Comparison of ENCODE assay signal across 9 cellular contexts in the genomic region with DNA sequence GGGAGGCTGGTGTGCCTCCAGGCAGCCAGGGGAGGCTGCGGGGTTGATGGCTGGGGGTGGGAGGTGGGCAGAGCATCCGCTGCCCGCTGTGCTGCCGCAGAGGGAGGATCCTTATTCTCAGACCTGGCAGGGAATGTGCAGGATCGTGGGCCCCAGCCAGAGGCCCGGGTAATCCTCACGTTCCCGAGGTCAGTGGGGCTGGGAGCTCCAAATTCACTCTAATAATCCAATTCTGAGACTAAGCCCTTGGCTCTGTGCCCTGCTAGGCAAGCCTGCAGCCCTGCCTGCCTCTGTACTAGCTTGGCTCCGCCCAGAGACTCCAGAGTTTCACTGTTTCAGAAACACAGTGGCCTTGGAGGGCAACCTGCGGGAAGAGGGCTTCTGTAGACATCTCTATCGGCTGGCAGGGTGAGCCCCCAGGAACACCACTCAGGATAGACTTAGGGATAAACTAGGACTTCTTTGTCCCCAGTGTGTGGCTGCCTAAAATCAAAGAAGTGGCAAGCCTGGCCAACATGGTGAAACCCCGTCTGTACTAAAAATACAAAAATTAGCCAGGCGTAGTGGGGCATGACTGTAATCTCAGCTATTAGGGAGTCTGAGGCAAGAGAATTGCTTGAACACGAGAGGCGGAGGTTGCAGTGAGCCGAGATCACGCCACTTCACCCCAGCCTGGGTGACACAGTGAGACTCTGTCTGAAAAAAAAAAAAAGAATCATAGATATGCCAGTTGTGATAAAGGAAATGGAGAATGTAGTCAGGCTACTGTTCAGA. TPM values are rescaled to one million over a fixed set of nuclear protein-coding genes. Genes with fewer than 3 reads are reported as not detected.
DNase-seq lines count a peak whose midpoint lies in the region; ATAC-seq and TF ChIP-seq lines count a peak whose summit lies in the region.
"Had no signal": no experiment of that assay in that cellular context is flagged by ENCODE, and none has a peak within 500 bp of the region (broad histone marks: within the 10 kb centered on the region; RNA-seq: fewer than 3 reads in every experiment).

No MANE protein-coding gene starts in this region.

- no peak for TF ChIP-seq CTCF in nephron (IDR thresholded peaks at IDR 0.05; ENCODE audit: unreplicated experiment in 3 of 3)

- no peak overlapping the region for H3K27ac ChIP-seq in CD4-positive, alpha-beta memory T cell (ENCODE audit: low read depth, low read length)
- H3K27ac ChIP-seq: 22Rv1 had no signal

- no peaks in the 10 kb centered on the region for H3K27me3 Mint-ChIP-seq in nephron (ENCODE audit: low read depth)
- H3K27me3 Mint-ChIP-seq in CD4-positive, alpha-beta memory T cell, result peaks cover under 1 to 1% of the 10 kb centered on the region in 2 donors

- H3K4me1 Mint-ChIP-seq in nephron, result peaks cover 5% of the 10 kb centered on the region
- peaks cover 0 to 1% (median 0%) of the 10 kb centered on the region in 4 donors for H3K4me1 Mint-ChIP-seq in CD4-positive, alpha-beta memory T cell

- H3K4me1 ChIP-seq in CD4-positive, alpha-beta memory T cell (ENCODE audit: insufficient read depth, low read length), result no peaks in the 10 kb centered on the region

- no peak for TF ChIP-seq POLR2A in erythroblast (IDR thresholded peaks at IDR 0.05; ENCODE audit: low read length)

- H3K27ac Mint-ChIP-seq in nephron, result peak overlapping the region; percentile 82 to 87 (median 83)
- no peak overlapping the region for H3K27ac Mint-ChIP-seq in CD4-positive, alpha-beta memory T cell

- no peak overlapping the region for H3K4me3 Mint-ChIP-seq in nephron
- no peak overlapping the region for H3K4me3 Mint-ChIP-seq in CD4-positive, alpha-beta memory T cell

- H3K27me3 ChIP-seq in CD4-positive, alpha-beta memory T cell (ENCODE audit: insufficient read depth, low read length), result no peaks in the 10 kb centered on the region

- intact Hi-C loops in CD4-positive, alpha-beta memory T cell (cut with micrococcal nuclease), result no loop called here

- no peaks in the 10 kb centered on the region for H3K36me3 Mint-ChIP-seq in nephron (ENCODE audit: low read depth)
- no peaks in the 10 kb centered on the region for H3K36me3 Mint-ChIP-seq in CD4-positive, alpha-beta memory T cell

- no peaks in the 10 kb centered on the region for H3K9me3 Mint-ChIP-seq in nephron
- H3K9me3 Mint-ChIP-seq in CD4-positive, alpha-beta memory T cell, result no peaks in the 10 kb centered on the region

- no peaks in the 10 kb centered on the region for H3K36me3 ChIP-seq in CD4-positive, alpha-beta memory T cell (ENCODE audit: insufficient read depth, low read length)

- POLR2A ChIA-PET in CD4-positive, alpha-beta memory T cell (lab: Charles Lee; ENCODE audit: partially characterized antibody), result no interaction called here

- peak; percentile 69 for ATAC-seq in HG03432 (IDR thresholded peaks at IDR 0.05; ENCODE audit: unreplicated experiment)

- DNase-seq in DMS 273 (lab: John Stamatoyannopoulos, UW; ENCODE audit: unreplicated experiment) (peak; percentile 60), DMS 273 treated with DMSO at 0.1 percent for 48 hours (lab: John Stamatoyannopoulos, UW) (no peak), cerebellum (ENCODE audit: low spot score) (peak; percentile 49), NCI-H526 treated with DMSO at 0.1 percent for 48 hours (lab: John Stamatoyannopoulos, UW) (no peak), erythroblast (lab: John Stamatoyannopoulos, UW) (no peak)
- DNase-seq in CD4-positive, alpha-beta memory T cell, result no peak

- CTCF ChIA-PET in CD4-positive, alpha-beta memory T cell (lab: Charles Lee; ENCODE audit: partially characterized antibody), result interaction anchor here (1.1 kb wide), 1 partner anchor 21 kb away, joined by 3 read pairs; no protein-coding TSS in a partner anchor

- no peak overlapping the region for H3K4me3 ChIP-seq in CD4-positive, alpha-beta memory T cell (ENCODE audit: low read length in 2 of 2)

- H3K9me3 ChIP-seq in CD4-positive, alpha-beta memory T cell (ENCODE audit: control insufficient read depth in 1 of 2, low read length in 2 of 2), result no peaks in the 10 kb centered on the region

RNA-seq across cellular contexts. Expression of gene MLEC, which starts 17.7 kb away (rescaled TPM):
- 46.8 TPM for total RNA-seq in cerebellum
- total RNA-seq in CD4-positive, alpha-beta memory T cell, result 10 to 100 TPM; 75.1 to 88.9 TPM
- polyA plus RNA-seq in CD4-positive, alpha-beta memory T cell, result 10 to 100 TPM; 38.9 to 61.4 TPM

RNA-seq across cellular contexts. Expression of gene CABP1, which starts 28.8 kb away (rescaled TPM):
- 3.3 TPM for total RNA-seq in cerebellum
- total RNA-seq in CD4-positive, alpha-beta memory T cell, result not detected
- not detected for polyA plus RNA-seq in CD4-positive, alpha-beta memory T cell

RNA-seq across cellular contexts. Expression of gene UNC119B, which starts 41.0 kb away (rescaled TPM):
- 20.8 TPM for total RNA-seq in cerebellum
- 10 to 100 TPM; 28.7 to 29.1 TPM for total RNA-seq in CD4-positive, alpha-beta memory T cell
- 1 to 10 TPM; 6.9 to 8.4 TPM for polyA plus RNA-seq in CD4-positive, alpha-beta memory T cell

RNA-seq across cellular contexts. Expression of gene ACADS, which starts 56.4 kb away (rescaled TPM):
- 3.3 TPM for total RNA-seq in cerebellum
- total RNA-seq in CD4-positive, alpha-beta memory T cell, result 10 to 100 TPM; 14.9 to 17.1 TPM
- 10 to 100 TPM; 19.2 to 29.9 TPM for polyA plus RNA-seq in CD4-positive, alpha-beta memory T cell

Comparison
In these comparisons a context has a peak if more than half of its experiments do, and no peak if none do; other contexts are left out.
1. DNase-seq: peak in DMS 273 (single experiment) and cerebellum (single experiment); none in DMS 273 treated with DMSO at 0.1 percent for 48 hours (single experiment), NCI-H526 treated with DMSO at 0.1 percent for 48 hours (single experiment), erythroblast (0 of 2) and CD4-positive, alpha-beta memory T cell (0 of 5).
2. H3K27ac Mint-ChIP-seq: peak in nephron (3 of 3); none in CD4-positive, alpha-beta memory T cell (0 of 7).